17 cellular contexts compared by ENCODE assay signal in genomic region chr2:20232837-20233207, GRCh38. TPM values are rescaled to one million over a fixed set of nuclear protein-coding genes. Genes with fewer than 3 reads are reported as not detected.
DNase-seq lines count a peak whose midpoint lies in the region; ATAC-seq and TF ChIP-seq lines count a peak whose summit lies in the region.
"Had no signal": no experiment of that assay in that cellular context is flagged by ENCODE, and none has a peak within 500 bp of the region (broad histone marks: within the 10 kb centered on the region; RNA-seq: fewer than 3 reads in every experiment).

No MANE protein-coding gene starts in this region.

- TF ChIP-seq CTCF in suprapubic skin (IDR thresholded peaks at IDR 0.05): no peak
- no peak for TF ChIP-seq CTCF in dorsolateral prefrontal cortex (IDR thresholded peaks at IDR 0.05 in 54 of 56, conservative IDR thresholded peaks at IDR 0.05 in 2 of 56; ENCODE audit: low read depth in 1 of 56, partially characterized antibody in 56 of 56)

- TF ChIP-seq POLR2A in suprapubic skin (IDR thresholded peaks at IDR 0.05): no peak

- H3K4me3 ChIP-seq in suprapubic skin: no peak overlapping the region
- no peak overlapping the region for H3K4me3 ChIP-seq in dorsolateral prefrontal cortex
- H3K4me3 ChIP-seq: right lobe of liver had no signal

- no peak for TF ChIP-seq EP300 in suprapubic skin (IDR thresholded peaks at IDR 0.05)

- no peaks in the 10 kb centered on the region for H3K36me3 ChIP-seq in suprapubic skin
- H3K36me3 ChIP-seq: right lobe of liver had no signal

- 57% methylated on average over 5 of the region's 5 CpGs for WGBS in suprapubic skin

- no peaks in the 10 kb centered on the region for H3K27me3 ChIP-seq in suprapubic skin
- H3K27me3 ChIP-seq in dorsolateral prefrontal cortex: peaks cover 0 to 3% (median 0%) of the 10 kb centered on the region in 45 donors
- H3K27me3 ChIP-seq: right lobe of liver had no signal

- H3K4me1 ChIP-seq in suprapubic skin: peaks cover 38% of the 10 kb centered on the region
- H3K4me1 ChIP-seq: right lobe of liver had no signal

- H3K9me3 ChIP-seq in suprapubic skin: no peaks in the 10 kb centered on the region
- H3K9me3 ChIP-seq: right lobe of liver, SK-N-SH had no signal

- H3K27ac ChIP-seq in suprapubic skin: peak overlapping the region; percentile 89
- no peak overlapping the region for H3K27ac ChIP-seq in dorsolateral prefrontal cortex
- H3K27ac ChIP-seq: right lobe of liver had no signal

- peak; percentile 81 for DNase-seq in HPDE6-E6E7 (ENCODE audit: extremely low spot score)
- DNase-seq in SW480 (ENCODE audit: low spot score): peak; percentile 97
- peak; percentile 6 for DNase-seq in iPS-NIHi7 (ENCODE audit: extremely low spot score)
- peak; percentile 60 to 74 for DNase-seq in suprapubic skin (ENCODE audit: low spot score in 2 of 2)
- DNase-seq in OCI-M1 (lab: John Stamatoyannopoulos, UW): no peak
- no peak for DNase-seq in dorsolateral prefrontal cortex
- DNase-seq: activated CD4-positive, alpha-beta T cell treated with anti-CD3 and anti-CD28 coated beads for 36 hours; activated naive CD4-positive, alpha-beta T cell treated with anti-CD3 and anti-CD28 coated beads for 36 hours; AML-193; midbrain; MV-4-11; NCI-H2081 treated with DMSO at 0.1 percent for 48 hours; NCI-H69; right lobe of liver; SK-N-SH; stimulated activated CD4-positive, alpha-beta T cell treated with anti-CD3 and anti-CD28 coated beads, Interleukin-1b, Interleukin-23, amount 100 ng/mL, for 48 hours had no signal

- intact Hi-C loops in dorsolateral prefrontal cortex (cut with DNase I): no loop called here

- no peak for ATAC-seq in GM19397 (IDR thresholded peaks at IDR 0.05; ENCODE audit: unreplicated experiment)
- ATAC-seq: activated CD4-positive, alpha-beta T cell treated with anti-CD3 and anti-CD28 coated beads for 36 hours; right lobe of liver had no signal

RNA-seq across cellular contexts. Expression of gene SDC1, which starts 7.9 kb away (rescaled TPM):
- total RNA-seq in suprapubic skin (100 to 1,000 TPM; 258 to 892 (median 636) TPM), dorsolateral prefrontal cortex (1 to 10 TPM in 74 of 120 experiments, under 1 TPM in 46; 0.25 to 3.8 (median 1.2) TPM)

Comparison
In these comparisons a context has a peak if more than half of its experiments do, and no peak if none do; other contexts are left out.
1. DNase-seq: peak in HPDE6-E6E7 (single experiment), SW480 (single experiment), iPS-NIHi7 (single experiment) and suprapubic skin (2 of 2); none in OCI-M1 (single experiment) and dorsolateral prefrontal cortex (0 of 10).
2. RNA of gene SDC1, which starts 7.9 kb away (total RNA-seq): 258 to 892 TPM in suprapubic skin; 0.25 to 3.8 TPM in dorsolateral prefrontal cortex; every median in the first group is over 10 times any median in the second.